10 cellular contexts compared by ENCODE assay signal in the genomic region with DNA sequence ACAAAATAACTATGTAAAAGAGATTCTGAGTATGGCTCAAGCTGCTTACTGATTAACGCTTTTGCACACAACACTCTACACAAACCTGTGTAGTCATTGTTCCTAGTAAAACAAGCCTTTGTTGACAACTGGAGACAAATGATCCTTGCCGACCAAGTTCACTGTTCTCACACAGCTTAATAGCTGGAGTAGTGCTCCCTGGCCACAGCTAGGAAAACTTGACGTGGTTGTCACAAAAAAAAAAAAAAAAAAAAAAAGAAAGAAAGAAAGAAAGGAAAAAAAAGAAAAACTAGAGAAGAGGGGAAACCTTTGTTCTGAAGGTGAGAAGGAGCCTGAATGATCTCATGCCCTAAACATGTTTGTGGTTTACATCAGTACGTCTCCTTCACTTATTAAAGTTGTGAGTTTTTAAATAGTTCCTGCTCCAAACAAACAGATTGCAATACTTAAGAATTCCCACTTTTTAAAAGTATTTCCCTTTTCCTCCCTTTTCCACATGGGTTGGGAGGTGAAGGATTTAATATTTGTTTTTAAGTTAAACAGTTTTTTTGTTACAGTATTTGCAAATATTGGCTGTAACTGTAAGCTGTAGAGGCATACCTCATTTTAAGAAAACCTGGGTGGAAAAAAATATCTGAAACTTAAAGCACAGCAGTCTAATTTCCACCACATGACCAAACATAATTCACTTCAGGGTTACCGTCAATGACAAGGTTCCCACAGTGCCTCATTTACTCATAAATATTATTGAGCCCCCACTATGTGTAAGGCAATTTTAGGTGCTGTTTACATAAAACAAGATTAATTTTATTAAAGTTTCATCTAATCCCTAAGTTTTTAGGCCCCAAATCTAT.
DNase-seq lines count a peak whose midpoint lies in the region; ATAC-seq and TF ChIP-seq lines count a peak whose summit lies in the region.
"Had no signal": no experiment of that assay in that cellular context is flagged by ENCODE, and none has a peak within 500 bp of the region (broad histone marks: within the 10 kb centered on the region; RNA-seq: fewer than 3 reads in every experiment).

No MANE protein-coding gene starts in this region.

- H3K4me3 ChIP-seq in SJSA1 = no peak overlapping the region
- no peak overlapping the region for H3K4me3 ChIP-seq in fibroblast of the aortic adventitia (ENCODE audit: low read depth, low read length)

- no peak for ATAC-seq in natural killer cell
- ATAC-seq in activated CD4-positive, CD25-positive, alpha-beta regulatory T cell treated with anti-CD3 and anti-CD28 coated beads, Interleukin-2, amount 50 U/mL, for 24 hours = no peak
- ATAC-seq: WTC11 had no signal

- DNase-seq in GM20000 (ENCODE audit: low spot score) (peak; percentile 11), SJSA1 (ENCODE audit: low read depth in 1 of 2, low spot score in 2 of 2) (peak in 1 of 2 experiments; percentile 74), fibroblast of the aortic adventitia (ENCODE audit: low read depth) (peak; percentile 64), renal cortical epithelial cell (ENCODE audit: low read depth) (peak; percentile 100), NCI-H2171 (lab: John Stamatoyannopoulos, UW) (no peak), natural killer cell (no peak)
- no peak for DNase-seq in activated CD4-positive, CD25-positive, alpha-beta regulatory T cell treated with anti-CD3 and anti-CD28 coated beads, Interleukin-2, amount 50 U/mL, for 72 hours
- DNase-seq: MV-4-11 had no signal

- intact Hi-C loops in natural killer cell (cut with micrococcal nuclease) = no loop called here

- H3K27ac Mint-ChIP-seq in natural killer cell = no peak overlapping the region
- H3K27ac Mint-ChIP-seq: WTC11 had no signal

- H3K9me3 ChIP-seq in SJSA1 (replicated peaks) = no peaks in the 10 kb centered on the region

- TF ChIP-seq CTCF in GM20000 (IDR thresholded peaks at IDR 0.05; ENCODE audit: extremely low read depth, missing control alignments) (no peak), fibroblast of the aortic adventitia (IDR thresholded peaks at IDR 0.05; ENCODE audit: insufficient read depth, low read length) (no peak), natural killer cell (IDR thresholded peaks at IDR 0.05) (no peak)

- peak overlapping the region; percentile 89 for H3K27ac ChIP-seq in SJSA1

- no peaks in the 10 kb centered on the region for H3K27me3 ChIP-seq in SJSA1 (replicated peaks)

- H3K27me3 Mint-ChIP-seq in natural killer cell (ENCODE audit: low read depth in 2 of 2) = peaks cover 0 to 6% of the 10 kb centered on the region in 2 donors

- no peaks in the 10 kb centered on the region for H3K36me3 ChIP-seq in SJSA1

- no peak overlapping the region for H3K4me3 Mint-ChIP-seq in natural killer cell
- H3K4me3 Mint-ChIP-seq: WTC11 had no signal

- H3K9me3 Mint-ChIP-seq in natural killer cell = no peaks in the 10 kb centered on the region

- H3K36me3 Mint-ChIP-seq in natural killer cell = no peaks in the 10 kb centered on the region
- H3K36me3 Mint-ChIP-seq: WTC11 had no signal

- H3K4me1 ChIP-seq in SJSA1 (replicated peaks) = peaks cover 34% of the 10 kb centered on the region

- peaks cover 0 to 12% of the 10 kb centered on the region in 2 donors for H3K4me1 Mint-ChIP-seq in natural killer cell

Comparison
In these comparisons a context has a peak if more than half of its experiments do, and no peak if none do; other contexts are left out.
1. DNase-seq: peak in GM20000 (single experiment), fibroblast of the aortic adventitia (single experiment) and renal cortical epithelial cell (single experiment); none in NCI-H2171 (single experiment), activated CD4-positive, CD25-positive, alpha-beta regulatory T cell treated with anti-CD3 and anti-CD28 coated beads, Interleukin-2, amount 50 U/mL, for 72 hours (single experiment) and natural killer cell (single experiment).